Comparison of ENCODE assay signal across 17 cellular contexts in the genomic region with DNA sequence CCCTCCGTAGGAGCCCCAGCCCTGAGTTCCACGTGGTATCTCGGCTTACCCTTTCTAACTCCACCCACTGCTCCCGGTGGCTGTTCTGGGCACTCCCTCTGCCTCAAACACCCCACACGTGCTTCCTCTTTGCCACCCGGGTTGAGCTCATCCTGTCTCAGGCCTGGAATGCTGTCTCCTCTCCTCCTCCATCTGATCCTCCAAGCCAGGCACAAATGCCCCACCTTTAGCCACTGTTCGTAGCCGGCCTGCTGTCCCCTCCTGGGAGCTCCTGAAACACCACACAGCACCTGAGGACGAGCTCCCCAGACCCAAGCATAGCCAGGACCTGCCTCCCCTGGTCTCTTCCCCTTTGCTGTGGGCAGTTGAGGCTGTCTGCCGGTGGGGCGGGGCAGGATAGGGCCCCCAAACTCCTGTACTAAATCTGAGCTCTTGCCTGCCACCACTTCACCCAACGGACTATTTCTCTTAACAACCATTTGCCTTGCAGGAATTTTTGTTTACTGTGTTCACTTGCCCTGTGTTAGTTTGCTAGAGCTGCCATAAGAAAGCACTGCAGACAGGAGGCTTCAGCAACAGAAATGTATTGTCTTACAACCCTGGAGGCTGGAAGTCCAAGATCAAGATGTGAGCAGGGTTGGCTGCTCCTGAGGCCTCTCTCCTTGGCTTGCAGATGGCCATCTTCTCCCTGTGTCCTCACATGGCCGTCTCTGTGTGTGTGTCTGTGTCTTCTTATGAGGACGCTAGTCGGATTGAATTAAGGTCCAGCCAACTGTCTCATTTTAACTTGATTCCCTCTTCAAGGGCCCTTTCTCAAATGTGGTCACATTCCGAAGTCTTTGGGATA. TPM values are rescaled to one million over a fixed set of nuclear protein-coding genes. Genes with fewer than 3 reads are reported as not detected.
DNase-seq lines count a peak whose midpoint lies in the region.
"Had no signal": no experiment of that assay in that cellular context is flagged by ENCODE, and none has a peak within 500 bp of the region (broad histone marks: within the 10 kb centered on the region; RNA-seq: fewer than 3 reads in every experiment).

No MANE protein-coding gene starts in this region.

- H3K4me1 ChIP-seq in mesendoderm (ENCODE audit: control insufficient read depth, low read depth, low read length): no peaks in the 10 kb centered on the region

- no CpG with 5 or more reads among the region's 16 CpGs for WGBS in mesendoderm (ENCODE audit: extremely low coverage, insufficient coverage, low lambda C conversion rate)

- no peak overlapping the region for H2BK15ac ChIP-seq in mesendoderm (replicated peaks; ENCODE audit: low read depth)

- no peak overlapping the region for H3K18ac ChIP-seq in mesendoderm (ENCODE audit: low read length)

- H2BK120ac ChIP-seq in mesendoderm (ENCODE audit: low read depth, low read length): no peak overlapping the region

- H3K27me3 ChIP-seq in mesendoderm (ENCODE audit: insufficient read depth, low read length, poor library complexity): no peaks in the 10 kb centered on the region

- H3K36me3 ChIP-seq in mesendoderm (ENCODE audit: control insufficient read depth, insufficient read depth, low read length): no peaks in the 10 kb centered on the region

- H3K79me2 ChIP-seq in mesendoderm (ENCODE audit: control insufficient read depth, insufficient read depth, low read length): no peaks in the 10 kb centered on the region

- no peak overlapping the region for H3K9ac ChIP-seq in mesendoderm (ENCODE audit: low read length)
- H3K9ac ChIP-seq: KMS-11 had no signal

- DNase-seq in activated CD8-positive, alpha-beta memory T cell treated with anti-CD3 and anti-CD28 coated beads for 24 hours: peak; percentile 32
- no peak for DNase-seq in activated CD8-positive, alpha-beta memory T cell treated with anti-CD3 and anti-CD28 coated beads, Interleukin-2, amount 50 U/mL, for 4 hours
- DNase-seq in activated CD8-positive, alpha-beta memory T cell treated with anti-CD3 and anti-CD28 coated beads, Interleukin-2, amount 50 U/mL, for 48 hours: peak; percentile 18
- DNase-seq in mesendoderm: peak; percentile 8
- peak; percentile 24 for DNase-seq in ureter (ENCODE audit: low spot score)
- no peak for DNase-seq in Ammon's horn (ENCODE audit: low spot score)
- no peak for DNase-seq in amniotic stem cell (lab: John Stamatoyannopoulos, UW)
- DNase-seq: C1 segment of cervical spinal cord, DND-41, HFFc6, NCI-H1092, NCI-H2081 treated with DMSO at 0.1 percent for 48 hours, NCI-H510A treated with DMSO at 0.1 percent for 48 hours, NCI-H82 had no signal

- no peak overlapping the region for H3K4me2 ChIP-seq in mesendoderm (ENCODE audit: low read length)
- H3K4me2 ChIP-seq: GM23338, KMS-11 had no signal

- H3K23ac ChIP-seq in mesendoderm (ENCODE audit: low read length): no peak overlapping the region

- no peak overlapping the region for H3K56ac ChIP-seq in mesendoderm (ENCODE audit: low read length)

- no peak overlapping the region for H3K27ac ChIP-seq in mesendoderm (ENCODE audit: low read depth, low read length)
- H3K27ac ChIP-seq: KMS-11 had no signal

- H3K4me3 ChIP-seq in mesendoderm (ENCODE audit: low read length): no peak overlapping the region
- H3K4me3 ChIP-seq: GM23338 had no signal

- H4K5ac ChIP-seq in mesendoderm (ENCODE audit: low read length): no peak overlapping the region

- H2AK5ac ChIP-seq in mesendoderm (ENCODE audit: low read length): no peak overlapping the region

- no peaks in the 10 kb centered on the region for H3K79me1 ChIP-seq in mesendoderm (ENCODE audit: low read length)

- H2BK5ac ChIP-seq in mesendoderm (ENCODE audit: low read length): no peak overlapping the region

- H4K8ac ChIP-seq in mesendoderm (ENCODE audit: low read depth, low read length): no peak overlapping the region

- H3K4ac ChIP-seq in mesendoderm (ENCODE audit: low read depth, low read length): no peak overlapping the region

RNA-seq across cellular contexts. Expression of a gene that starts 58.3 kb away (rescaled TPM):
- 0.32 TPM for polyA plus RNA-seq in mesendoderm (2013, experiment 1 of 2)
- 0.28 TPM for polyA plus RNA-seq in mesendoderm (2013, experiment 2 of 2)
- total RNA-seq in ureter: 23.2 TPM
- total RNA-seq: GM23338, HFFc6, M059J had no signal
- polyA plus RNA-seq: GM23338 had no signal

Comparison
In these comparisons a context has a peak if more than half of its experiments do, and no peak if none do; other contexts are left out.
1. DNase-seq: peak in activated CD8-positive, alpha-beta memory T cell treated with anti-CD3 and anti-CD28 coated beads for 24 hours (single experiment), activated CD8-positive, alpha-beta memory T cell treated with anti-CD3 and anti-CD28 coated beads, Interleukin-2, amount 50 U/mL, for 48 hours (single experiment), mesendoderm (single experiment) and ureter (single experiment); none in activated CD8-positive, alpha-beta memory T cell treated with anti-CD3 and anti-CD28 coated beads, Interleukin-2, amount 50 U/mL, for 4 hours (single experiment), Ammon's horn (single experiment) and amniotic stem cell (single experiment).